Comparison of ENCODE assay signal across 1 cellular context in the genomic region with DNA sequence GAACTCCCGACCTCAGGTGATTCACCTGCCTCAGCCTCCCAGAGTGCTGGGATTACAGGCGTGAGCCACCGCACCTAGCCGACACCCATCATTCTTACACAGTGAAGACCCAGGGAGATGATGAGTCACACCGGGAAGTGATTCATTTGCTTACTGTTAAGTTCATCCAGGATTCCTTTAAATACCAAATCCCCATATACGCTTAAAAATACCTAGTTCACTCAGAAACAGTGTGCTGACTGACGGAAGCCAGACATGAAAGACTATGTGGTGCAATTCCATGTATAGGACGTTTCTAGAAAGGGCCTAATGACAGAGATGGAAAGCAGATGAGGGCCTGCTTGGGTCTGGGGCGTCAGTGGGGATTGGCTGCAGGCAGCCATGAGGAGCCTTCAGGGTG.
TF ChIP-seq lines count a peak whose summit lies in the region.

No MANE protein-coding gene starts in this region.

TF ChIP-seq in K562, 482 proteins besides CTCF, POLR2A, EP300 and RAD21 (continued from another document):
- TF ChIP-seq, protein P1, sequence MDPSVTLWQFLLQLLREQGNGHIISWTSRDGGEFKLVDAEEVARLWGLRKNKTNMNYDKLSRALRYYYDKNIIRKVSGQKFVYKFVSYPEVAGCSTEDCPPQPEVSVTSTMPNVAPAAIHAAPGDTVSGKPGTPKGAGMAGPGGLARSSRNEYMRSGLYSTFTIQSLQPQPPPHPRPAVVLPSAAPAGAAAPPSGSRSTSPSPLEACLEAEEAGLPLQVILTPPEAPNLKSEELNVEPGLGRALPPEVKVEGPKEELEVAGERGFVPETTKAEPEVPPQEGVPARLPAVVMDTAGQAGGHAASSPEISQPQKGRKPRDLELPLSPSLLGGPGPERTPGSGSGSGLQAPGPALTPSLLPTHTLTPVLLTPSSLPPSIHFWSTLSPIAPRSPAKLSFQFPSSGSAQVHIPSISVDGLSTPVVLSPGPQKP (CRISPR knock-in tag; IDR thresholded peaks at IDR 0.05): no peak
TF ChIP-seq in K562: peak in this region for 10.
